ENCODE assay signal across 9 cellular contexts in the genomic region with DNA sequence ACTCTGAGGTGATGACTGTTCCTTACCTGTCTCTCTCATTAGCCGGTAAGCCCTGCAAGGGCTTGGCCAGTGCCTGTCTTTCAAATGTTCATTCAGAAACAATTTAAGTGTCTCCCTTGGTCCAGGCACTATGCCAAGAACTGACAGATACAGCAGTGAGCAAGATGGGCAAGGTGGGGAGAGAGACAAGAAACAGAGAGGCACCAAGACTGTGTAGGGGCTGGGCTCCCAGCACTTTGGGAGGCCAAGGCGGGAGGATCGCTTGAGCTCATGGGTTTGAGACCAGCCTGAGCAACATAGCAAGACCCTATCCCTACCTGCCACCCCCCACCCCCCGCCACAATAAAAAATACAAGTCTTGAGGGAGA. TPM values are rescaled to one million over a fixed set of nuclear protein-coding genes. Genes with fewer than 3 reads are reported as not detected.
DNase-seq lines count a peak whose midpoint lies in the region; ATAC-seq and TF ChIP-seq lines count a peak whose summit lies in the region.
"Had no signal": no experiment of that assay in that cellular context is flagged by ENCODE, and none has a peak within 500 bp of the region (broad histone marks: within the 10 kb centered on the region; RNA-seq: fewer than 3 reads in every experiment).

No MANE protein-coding gene starts in this region.

- in situ Hi-C loops in ACHN (cut with HindIII; ENCODE audit: low pct_ligation_motif_present, low pct_unique_long_range_greater_than_20kb, low sequenced_read_pairs), result no loop called here

- no peaks in the 10 kb centered on the region for H3K9me3 ChIP-seq in NT2/D1 (ENCODE audit: insufficient read depth, low read length)
- no peaks in the 10 kb centered on the region for H3K9me3 ChIP-seq in sigmoid colon
- H3K9me3 ChIP-seq: SJSA1 had no signal

- H3K4me1 Mint-ChIP-seq in T-helper 1 cell treated with Interleukin-12 subunit alpha and Interleukin-12 subunit beta and Interleukin-4 antibody, amounts not matched to agents 30 μg/mL and 1 μg/mL, for 36 hours (ENCODE audit: low read depth), result peaks cover 29% of the 10 kb centered on the region
- H3K4me1 Mint-ChIP-seq in effector memory CD8-positive, alpha-beta T cell (ENCODE audit: low read depth in 2 of 2), result peaks cover 5 to 9% of the 10 kb centered on the region in 2 donors

- DNase-seq in T-helper 1 cell, result no peak
- no peak for DNase-seq in NT2/D1 (ENCODE audit: low read depth, low spot score)
- peak in 1 of 3 experiments; percentile 5 for DNase-seq in effector memory CD8-positive, alpha-beta T cell
- DNase-seq in sigmoid colon, result no peak
- DNase-seq in ACHN, result no peak

- H3K36me3 ChIP-seq in NT2/D1 (ENCODE audit: insufficient read depth, insufficient read length, low read length) (peaks cover 18% of the 10 kb centered on the region), sigmoid colon (no peaks in the 10 kb centered on the region)

- peak overlapping the region in 3 of 4 donors; percentile 67 to 73 (median 69) for H3K27ac ChIP-seq in sigmoid colon

- H3K27me3 Mint-ChIP-seq in T-helper 1 cell treated with Interleukin-12 subunit alpha and Interleukin-12 subunit beta and Interleukin-4 antibody, amounts not matched to agents 30 μg/mL and 1 μg/mL, for 36 hours (ENCODE audit: low read depth), result no peaks in the 10 kb centered on the region
- H3K27me3 Mint-ChIP-seq in effector memory CD8-positive, alpha-beta T cell, result no peaks in the 10 kb centered on the region

- WGBS in sigmoid colon, 2 donors, result 82 to 88% methylated on average over 4 of the region's 4 CpGs

- TF ChIP-seq POLR2A in sigmoid colon (IDR thresholded peaks at IDR 0.05), result no peak

- peaks cover 28% of the 10 kb centered on the region for H3K36me3 Mint-ChIP-seq in T-helper 1 cell treated with Interleukin-12 subunit alpha and Interleukin-12 subunit beta and Interleukin-4 antibody, amounts not matched to agents 30 μg/mL and 1 μg/mL, for 36 hours (ENCODE audit: low read depth)
- peaks cover 6% of the 10 kb centered on the region for H3K36me3 Mint-ChIP-seq in effector memory CD8-positive, alpha-beta T cell (ENCODE audit: insufficient read depth)

- H3K9ac ChIP-seq in NT2/D1 (ENCODE audit: insufficient read length, low read depth), result peak overlapping the region; percentile 87

- H3K4me1 ChIP-seq in NT2/D1 (ENCODE audit: insufficient read depth, insufficient read length), result no peaks in the 10 kb centered on the region
- peaks cover 0 to 15% (median 10%) of the 10 kb centered on the region in 4 donors for H3K4me1 ChIP-seq in sigmoid colon

- H3K27me3 ChIP-seq in NT2/D1 (ENCODE audit: insufficient read depth, insufficient read length) (no peaks in the 10 kb centered on the region), sigmoid colon (no peaks in the 10 kb centered on the region)
- H3K27me3 ChIP-seq: SJSA1 had no signal

- H3K4me3 Mint-ChIP-seq in T-helper 1 cell treated with Interleukin-12 subunit alpha and Interleukin-12 subunit beta and Interleukin-4 antibody, amounts not matched to agents 30 μg/mL and 1 μg/mL, for 36 hours, result peak overlapping the region; percentile 87
- peak overlapping the region; percentile 70 to 73 for H3K4me3 Mint-ChIP-seq in effector memory CD8-positive, alpha-beta T cell

- H3K27ac Mint-ChIP-seq in T-helper 1 cell treated with Interleukin-12 subunit alpha and Interleukin-12 subunit beta and Interleukin-4 antibody, amounts not matched to agents 30 μg/mL and 1 μg/mL, for 36 hours, result peak overlapping the region; percentile 79
- H3K27ac Mint-ChIP-seq in effector memory CD8-positive, alpha-beta T cell, result peak overlapping the region; percentile 66 to 76

- H3K9me3 Mint-ChIP-seq in T-helper 1 cell treated with Interleukin-12 subunit alpha and Interleukin-12 subunit beta and Interleukin-4 antibody, amounts not matched to agents 30 μg/mL and 1 μg/mL, for 36 hours, result no peaks in the 10 kb centered on the region
- no peaks in the 10 kb centered on the region for H3K9me3 Mint-ChIP-seq in effector memory CD8-positive, alpha-beta T cell

- H3K4me3 ChIP-seq in NT2/D1 (ENCODE audit: insufficient read length, low read depth) (peak overlapping the region; percentile 67), sigmoid colon (no peak overlapping the region)

- intact Hi-C loops in sigmoid colon (cut with DNase I), result loop anchor here (2.0 to 10.0 kb wide), 3 partner anchors 132 to 206 kb away; partner anchors contain the start of genes PLEKHF1, POP4 and URI1

- ATAC-seq in effector memory CD8-positive, alpha-beta T cell (replicated peaks), result no peak
- ATAC-seq in HG02938 (IDR thresholded peaks at IDR 0.05; ENCODE audit: unreplicated experiment) (no peak), HG03108 (IDR thresholded peaks at IDR 0.05; ENCODE audit: unreplicated experiment) (no peak)

- no peak for TF ChIP-seq EP300 in sigmoid colon (IDR thresholded peaks at IDR 0.05)

- no peak for TF ChIP-seq CTCF in sigmoid colon (IDR thresholded peaks at IDR 0.05)

RNA-seq across cellular contexts. Expression of gene CCNE1, which starts 1.3 kb away (rescaled TPM):
- total RNA-seq in sigmoid colon, result 10 to 100 TPM in 1 of 4 donors, 1 to 10 TPM in 3; 2.3 to 13.8 (median 3.6) TPM
- polyA plus RNA-seq in sigmoid colon, result 1 to 10 TPM; 2.4 to 7.9 (median 4.4) TPM
